In the genomic region with DNA sequence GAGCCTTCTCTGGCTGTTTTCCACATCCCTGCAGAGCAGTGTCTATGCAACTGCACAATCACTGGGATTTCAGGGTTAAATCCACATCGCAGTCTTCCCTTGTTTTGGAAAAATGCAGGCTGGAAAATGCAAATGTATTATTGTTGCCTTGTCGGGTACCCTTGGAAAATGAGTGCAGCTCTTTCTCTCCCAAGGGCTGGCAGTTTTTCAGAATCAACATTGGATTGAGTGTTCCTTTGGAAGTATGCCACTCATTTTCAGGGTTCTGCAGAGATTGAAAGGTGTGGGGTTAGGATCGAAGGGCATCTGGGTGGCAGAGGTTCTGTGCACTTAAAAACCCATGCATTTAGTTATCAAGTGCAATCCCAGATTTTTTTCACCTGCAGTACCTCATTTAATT, we compare ENCODE assay signal across 1 cellular context.
TF ChIP-seq lines count a peak whose summit lies in the region.

No MANE protein-coding gene starts in this region.

TF ChIP-seq in GM23338, 12 proteins besides CTCF, POLR2A, EP300 and RAD21 (continued from another document):
- no peak for TF ChIP-seq REST (IDR thresholded peaks at IDR 0.05; ENCODE audit: unreplicated experiment)
- no peak for TF ChIP-seq EZH2 (IDR thresholded peaks at IDR 0.05; ENCODE audit: low read depth, unreplicated experiment)
- TF ChIP-seq NANOG (IDR thresholded peaks at IDR 0.05; ENCODE audit: borderline replicate concordance): no peak
- TF ChIP-seq, protein P1, sequence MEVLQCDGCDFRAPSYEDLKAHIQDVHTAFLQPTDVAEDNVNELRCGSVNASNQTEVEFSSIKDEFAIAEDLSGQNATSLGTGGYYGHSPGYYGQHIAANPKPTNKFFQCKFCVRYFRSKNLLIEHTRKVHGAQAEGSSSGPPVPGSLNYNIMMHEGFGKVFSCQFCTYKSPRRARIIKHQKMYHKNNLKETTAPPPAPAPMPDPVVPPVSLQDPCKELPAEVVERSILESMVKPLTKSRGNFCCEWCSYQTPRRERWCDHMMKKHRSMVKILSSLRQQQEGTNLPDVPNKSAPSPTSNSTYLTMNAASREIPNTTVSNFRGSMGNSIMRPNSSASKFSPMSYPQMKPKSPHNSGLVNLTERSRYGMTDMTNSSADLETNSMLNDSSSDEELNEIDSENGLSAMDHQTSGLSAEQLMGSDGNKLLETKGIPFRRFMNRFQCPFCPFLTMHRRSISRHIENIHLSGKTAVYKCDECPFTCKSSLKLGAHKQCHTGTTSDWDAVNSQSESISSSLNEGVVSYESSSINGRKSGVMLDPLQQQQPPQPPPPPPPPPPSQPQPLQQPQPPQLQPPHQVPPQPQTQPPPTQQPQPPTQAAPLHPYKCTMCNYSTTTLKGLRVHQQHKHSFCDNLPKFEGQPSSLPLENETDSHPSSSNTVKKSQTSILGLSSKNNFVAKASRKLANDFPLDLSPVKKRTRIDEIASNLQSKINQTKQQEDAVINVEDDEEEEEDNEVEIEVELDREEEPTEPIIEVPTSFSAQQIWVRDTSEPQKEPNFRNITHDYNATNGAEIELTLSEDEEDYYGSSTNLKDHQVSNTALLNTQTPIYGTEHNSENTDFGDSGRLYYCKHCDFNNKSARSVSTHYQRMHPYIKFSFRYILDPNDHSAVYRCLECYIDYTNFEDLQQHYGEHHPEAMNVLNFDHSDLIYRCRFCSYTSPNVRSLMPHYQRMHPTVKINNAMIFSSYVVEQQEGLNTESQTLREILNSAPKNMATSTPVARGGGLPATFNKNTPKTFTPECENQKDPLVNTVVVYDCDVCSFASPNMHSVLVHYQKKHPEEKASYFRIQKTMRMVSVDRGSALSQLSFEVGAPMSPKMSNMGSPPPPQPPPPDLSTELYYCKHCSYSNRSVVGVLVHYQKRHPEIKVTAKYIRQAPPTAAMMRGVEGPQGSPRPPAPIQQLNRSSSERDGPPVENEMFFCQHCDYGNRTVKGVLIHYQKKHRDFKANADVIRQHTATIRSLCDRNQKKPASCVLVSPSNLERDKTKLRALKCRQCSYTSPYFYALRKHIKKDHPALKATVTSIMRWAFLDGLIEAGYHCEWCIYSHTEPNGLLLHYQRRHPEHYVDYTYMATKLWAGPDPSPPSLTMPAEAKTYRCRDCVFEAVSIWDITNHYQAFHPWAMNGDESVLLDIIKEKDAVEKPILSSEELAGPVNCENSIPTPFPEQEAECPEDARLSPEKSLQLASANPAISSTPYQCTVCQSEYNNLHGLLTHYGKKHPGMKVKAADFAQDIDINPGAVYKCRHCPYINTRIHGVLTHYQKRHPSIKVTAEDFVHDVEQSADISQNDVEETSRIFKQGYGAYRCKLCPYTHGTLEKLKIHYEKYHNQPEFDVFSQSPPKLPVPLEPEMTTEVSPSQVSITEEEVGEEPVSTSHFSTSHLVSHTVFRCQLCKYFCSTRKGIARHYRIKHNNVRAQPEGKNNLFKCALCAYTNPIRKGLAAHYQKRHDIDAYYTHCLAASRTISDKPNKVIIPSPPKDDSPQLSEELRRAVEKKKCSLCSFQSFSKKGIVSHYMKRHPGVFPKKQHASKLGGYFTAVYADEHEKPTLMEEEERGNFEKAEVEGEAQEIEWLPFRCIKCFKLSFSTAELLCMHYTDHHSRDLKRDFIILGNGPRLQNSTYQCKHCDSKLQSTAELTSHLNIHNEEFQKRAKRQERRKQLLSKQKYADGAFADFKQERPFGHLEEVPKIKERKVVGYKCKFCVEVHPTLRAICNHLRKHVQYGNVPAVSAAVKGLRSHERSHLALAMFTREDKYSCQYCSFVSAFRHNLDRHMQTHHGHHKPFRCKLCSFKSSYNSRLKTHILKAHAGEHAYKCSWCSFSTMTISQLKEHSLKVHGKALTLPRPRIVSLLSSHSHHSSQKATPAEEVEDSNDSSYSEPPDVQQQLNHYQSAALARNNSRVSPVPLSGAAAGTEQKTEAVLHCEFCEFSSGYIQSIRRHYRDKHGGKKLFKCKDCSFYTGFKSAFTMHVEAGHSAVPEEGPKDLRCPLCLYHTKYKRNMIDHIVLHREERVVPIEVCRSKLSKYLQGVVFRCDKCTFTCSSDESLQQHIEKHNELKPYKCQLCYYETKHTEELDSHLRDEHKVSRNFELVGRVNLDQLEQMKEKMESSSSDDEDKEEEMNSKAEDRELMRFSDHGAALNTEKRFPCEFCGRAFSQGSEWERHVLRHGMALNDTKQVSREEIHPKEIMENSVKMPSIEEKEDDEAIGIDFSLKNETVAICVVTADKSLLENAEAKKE (CRISPR knock-in tag; IDR thresholded peaks at IDR 0.05): no peak
- TF ChIP-seq EZH2phosphoT487 (IDR thresholded peaks at IDR 0.05; ENCODE audit: unreplicated experiment): no peak
- TF ChIP-seq JUNB (IDR thresholded peaks at IDR 0.05; ENCODE audit: unreplicated experiment): no peak
- no peak for TF ChIP-seq CREB1 (CRISPR knock-in tag; IDR thresholded peaks at IDR 0.05; ENCODE audit: low read depth)
- TF ChIP-seq ZNF114 (CRISPR knock-in tag; IDR thresholded peaks at IDR 0.05): no peak
